21 cellular contexts compared by ENCODE assay signal in the genomic region with DNA sequence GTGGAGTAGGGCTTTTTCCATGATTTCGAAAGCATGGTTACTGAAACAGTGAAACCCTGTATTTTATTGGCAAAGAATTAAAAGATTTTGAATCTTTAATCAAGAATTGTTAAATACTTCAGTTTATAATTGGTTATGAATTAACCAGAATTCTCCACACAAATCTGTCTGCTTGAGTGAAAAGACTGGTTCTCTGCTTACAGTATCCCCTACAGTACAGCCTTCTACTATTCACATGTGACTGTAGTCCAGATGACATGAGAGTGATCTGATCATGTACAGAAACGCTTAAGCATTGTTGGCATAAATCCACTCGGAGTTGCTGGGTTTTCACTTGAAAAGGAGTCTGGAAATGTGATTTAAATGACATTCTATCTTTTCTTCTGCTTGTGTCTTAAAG.
"Had no signal": no experiment of that assay in that cellular context is flagged by ENCODE, and none has a peak within 500 bp of the region (broad histone marks: within the 10 kb centered on the region; RNA-seq: fewer than 3 reads in every experiment).

No MANE protein-coding gene starts in this region.

- H3K4me1 Mint-ChIP-seq: nephron progenitor cell had no signal

- H3K27me3 ChIP-seq: gastroesophageal sphincter, left lung, neutrophil, stomach, transverse colon had no signal

- H3K4me3 ChIP-seq: gastroesophageal sphincter, left lung, lower lobe of right lung, stomach, thoracic aorta, transverse colon had no signal

- H3K4me1 ChIP-seq: left lung, lower lobe of right lung, stomach, transverse colon had no signal

- DNase-seq: effector memory CD4-positive, alpha-beta T cell; foreskin fibroblast; glutamatergic neuron; islet precursor cell; left lung; lower lobe of right lung; mesenchymal stem cell; midbrain; nephron progenitor cell; posterior cingulate gyrus; small intestine; stimulated activated CD4-positive, alpha-beta T cell treated with anti-CD3 and anti-CD28 coated beads, Interleukin-12 subunit alpha, Interleukin-12 subunit beta, amount 100 ng/mL, for 4 hours; stimulated activated naive CD4-positive, alpha-beta T cell; stomach; transverse colon had no signal

- H3K36me3 ChIP-seq: gastroesophageal sphincter, left lung, lower lobe of right lung, neutrophil, stomach, thoracic aorta, transverse colon had no signal

- ATAC-seq: esophagus mucosa, gastroesophageal sphincter, left lung, lower lobe of right lung, right cardiac atrium had no signal

- FAIRE-seq: endometrium, small intestine had no signal

- H3K4me3 Mint-ChIP-seq: nephron progenitor cell had no signal

- H3K9me3 ChIP-seq: gastroesophageal sphincter, left lung, lower lobe of right lung, neutrophil, stomach, thoracic aorta, transverse colon had no signal

- H3K27ac Mint-ChIP-seq: nephron progenitor cell had no signal

- H3K27ac ChIP-seq: gastroesophageal sphincter, left lung, lower lobe of right lung, neutrophil, stomach, thoracic aorta, transverse colon had no signal
